9 cellular contexts compared by ENCODE assay signal in the genomic region with DNA sequence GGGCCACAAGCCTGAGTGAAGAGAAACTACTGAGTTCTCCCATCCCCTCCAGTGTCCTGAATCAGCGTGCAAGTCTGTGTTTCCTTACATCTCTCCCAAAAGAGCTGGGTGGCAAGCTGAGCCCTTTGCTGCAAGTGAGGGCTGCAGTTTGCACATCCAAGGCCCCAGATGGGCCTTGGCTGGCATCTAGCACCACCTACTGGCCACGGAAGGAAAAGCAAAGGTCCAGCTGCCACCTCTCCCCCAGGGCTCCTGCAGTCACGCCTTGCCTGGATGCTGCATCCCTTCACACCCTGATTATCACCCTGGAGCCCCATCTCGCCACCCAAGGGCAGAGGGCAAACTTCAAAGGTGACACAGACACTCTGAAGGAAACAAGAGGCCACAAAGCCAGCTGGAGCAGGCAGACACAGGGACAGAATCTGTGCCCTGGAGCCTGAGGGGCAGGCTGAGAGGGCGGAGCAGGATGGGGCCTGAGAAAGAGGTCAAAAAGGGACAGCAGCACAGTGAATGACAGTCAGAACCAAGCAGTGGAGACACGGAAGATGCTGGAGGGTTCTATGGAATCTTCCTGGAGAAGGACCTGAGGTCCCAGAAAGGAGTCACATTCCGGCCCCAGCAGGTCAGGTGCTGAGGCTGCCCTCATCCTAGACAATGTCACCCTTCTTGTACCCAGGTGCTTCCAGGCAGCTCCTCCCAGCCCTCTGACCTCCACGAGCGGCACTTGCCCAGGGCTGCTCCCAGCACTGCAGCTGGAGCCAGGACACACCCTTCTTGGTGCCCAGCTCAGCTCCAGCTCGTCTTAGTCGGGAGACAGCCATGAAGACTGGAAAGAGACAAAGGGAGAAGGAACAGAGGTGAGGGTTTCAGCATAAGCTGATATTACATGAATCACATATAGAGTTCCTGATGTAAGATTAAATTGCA. TPM values are rescaled to one million over a fixed set of nuclear protein-coding genes. Genes with fewer than 3 reads are reported as not detected.
DNase-seq lines count a peak whose midpoint lies in the region; ATAC-seq and TF ChIP-seq lines count a peak whose summit lies in the region.
"Had no signal": no experiment of that assay in that cellular context is flagged by ENCODE, and none has a peak within 500 bp of the region (broad histone marks: within the 10 kb centered on the region; RNA-seq: fewer than 3 reads in every experiment).

No MANE protein-coding gene starts in this region.

- CTCF ChIA-PET in T-cell (lab: Charles Lee), result interaction anchor here in 1 of 2 donors (1.2 kb wide), 1 partner anchor 29 kb away, joined by 3 read pairs; no protein-coding TSS in a partner anchor

- H3K27me3 Mint-ChIP-seq in T-cell, result peaks cover 10 to 12% of the 10 kb centered on the region in 2 donors

- POLR2A ChIA-PET in T-cell (lab: Charles Lee), result interaction anchor here in 1 of 2 donors (0.6 kb wide), 1 partner anchor 27 kb away, joined by 3 read pairs; no protein-coding TSS in a partner anchor

- peak; percentile 34 for DNase-seq in Caki2 (ENCODE audit: low read depth)
- DNase-seq in HS-5 (ENCODE audit: low read depth), result peak; percentile 11
- DNase-seq in T-cell, result peak in 30 of 34 experiments; percentile 3 to 46 (median 26)
- peak; percentile 24 for DNase-seq in astrocyte of the cerebellum (ENCODE audit: low read depth)
- peak; percentile 91 for DNase-seq in iPS-NIHi11 (ENCODE audit: low spot score)
- peak; percentile 46 to 64 (median 47) for DNase-seq in stimulated activated CD4-positive, alpha-beta T cell treated with anti-CD3 and anti-CD28 coated beads, Interleukin-12 subunit alpha, Interleukin-12 subunit beta, amount 100 ng/mL, for 48 hours (ENCODE audit: low read depth in 2 of 3, low spot score in 1 of 3)
- DNase-seq in DMS153 (lab: John Stamatoyannopoulos, UW), result no peak

- H3K4me1 Mint-ChIP-seq in T-cell, result no peaks in the 10 kb centered on the region

- in situ Hi-C loops in Caki2 (cut with HindIII; ENCODE audit: low pct_unique_long_range_greater_than_20kb, low sequenced_read_pairs), result no loop called here
- in situ Hi-C loops in astrocyte of the cerebellum (cut with HindIII; ENCODE audit: low sequenced_read_pairs), result no loop called here

- H3K4me3 ChIP-seq in astrocyte of the cerebellum (ENCODE audit: low read depth, low read length), result no peak overlapping the region

- H3K9me3 Mint-ChIP-seq in T-cell, result no peaks in the 10 kb centered on the region

- ATAC-seq in GM19395 (IDR thresholded peaks at IDR 0.05; ENCODE audit: unreplicated experiment), result peak; percentile 89
- ATAC-seq in T-cell (replicated peaks in 1 of 4), result peak in 2 of 4 experiments; percentile 35 to 47

- peak; percentile 97 for TF ChIP-seq CTCF in astrocyte of the cerebellum (IDR thresholded peaks at IDR 0.05; ENCODE audit: low read depth, low read length, missing control alignments)

- no peaks in the 10 kb centered on the region for H3K36me3 Mint-ChIP-seq in T-cell
- H3K36me3 Mint-ChIP-seq: activated naive CD8-positive, alpha-beta T cell had no signal

- H3K4me3 Mint-ChIP-seq in T-cell, result no peak overlapping the region
- H3K4me3 Mint-ChIP-seq: activated naive CD8-positive, alpha-beta T cell had no signal

- H3K27ac Mint-ChIP-seq in T-cell, result no peak overlapping the region
- H3K27ac Mint-ChIP-seq: activated naive CD8-positive, alpha-beta T cell had no signal

RNA-seq across cellular contexts. Expression of gene NTRK3, which starts 18.3 kb away (rescaled TPM):
- total RNA-seq in Caki2 (2014; rRNA removed; shearing (Covaris generic); ENCODE audit: low replicate concordance), result not detected in 2 replicates
- total RNA-seq in T-cell, result not detected
